1 cellular context compared by ENCODE assay signal in genomic region chr3:49553690-49554634, GRCh38.
A peak's percentile ranks its signal among the peaks of the same experiment; 100 is the strongest.
TF ChIP-seq lines count a peak whose summit lies in the region.

Gene BSN (plus strand): TSS chr3:49554477. CDS start chr3:49554603, 126 bp downstream.

TF ChIP-seq in HepG2, 621 proteins besides CTCF, POLR2A, EP300 and RAD21 (continued from another document and continues in another):
- peak; percentile 45; the same call in 1 of the 2 replicates for TF ChIP-seq ZSCAN9 (CRISPR knock-in tag; IDR thresholded peaks at IDR 0.05; ENCODE audit: borderline replicate concordance)
- TF ChIP-seq ZBTB7A (CRISPR knock-in tag; IDR thresholded peaks at IDR 0.05) = no peak
- no peak for TF ChIP-seq HOXD1 (CRISPR knock-in tag; IDR thresholded peaks at IDR 0.05)
- TF ChIP-seq TBX3 (IDR thresholded peaks at IDR 0.05; ENCODE audit: borderline replicate concordance) = no peak
- TF ChIP-seq ZNF143 (CRISPR knock-in tag; IDR thresholded peaks at IDR 0.05) = peak; percentile 78
- TF ChIP-seq KMT2B (CRISPR knock-in tag; IDR thresholded peaks at IDR 0.05) = peak; percentile 59; the same call in 1 of the 2 replicates
- TF ChIP-seq ZNF564 (CRISPR knock-in tag; IDR thresholded peaks at IDR 0.05) = 0 out of 2 replicates have a peak, but pooled peaks have one; percentile 8
- no peak for TF ChIP-seq KAT7 (CRISPR knock-in tag; IDR thresholded peaks at IDR 0.05; ENCODE audit: borderline replicate concordance)
- TF ChIP-seq ZBTB21 (CRISPR knock-in tag; IDR thresholded peaks at IDR 0.05) = no peak
- TF ChIP-seq ZNF891 (CRISPR knock-in tag; IDR thresholded peaks at IDR 0.05) = no peak; the same call in 1 of the 2 replicates
- no peak for TF ChIP-seq HHEX (CRISPR knock-in tag; IDR thresholded peaks at IDR 0.05)
- TF ChIP-seq ZNF138 (CRISPR knock-in tag; IDR thresholded peaks at IDR 0.05; ENCODE audit: low read depth) = no peak
- peak; percentile 51 for TF ChIP-seq GATAD1 (CRISPR knock-in tag; IDR thresholded peaks at IDR 0.05)
- TF ChIP-seq CHD4 (IDR thresholded peaks at IDR 0.05; ENCODE audit: borderline replicate concordance, low read length) = no peak
- 0 out of 2 replicates have a peak, but pooled peaks have one; percentile 21 for TF ChIP-seq SPEN (CRISPR knock-in tag; IDR thresholded peaks at IDR 0.05; ENCODE audit: low read depth)
- no peak for TF ChIP-seq PCBP1 (IDR thresholded peaks at IDR 0.05; ENCODE audit: borderline replicate concordance, low read depth, low read length)
- TF ChIP-seq ZHX2 (IDR thresholded peaks at IDR 0.05; ENCODE audit: low read depth) = no peak
- TF ChIP-seq ZHX2 (CRISPR knock-in tag; IDR thresholded peaks at IDR 0.05; ENCODE audit: borderline replicate concordance) = no peak
- no peak for TF ChIP-seq THAP7 (CRISPR knock-in tag; IDR thresholded peaks at IDR 0.05)
- TF ChIP-seq IRF9 (CRISPR knock-in tag; IDR thresholded peaks at IDR 0.05; ENCODE audit: borderline replicate concordance) = peak; percentile 17; the same call in 1 of the 2 replicates
- no peak for TF ChIP-seq ZNF547 (CRISPR knock-in tag; IDR thresholded peaks at IDR 0.05)
- TF ChIP-seq NONO (IDR thresholded peaks at IDR 0.05) = no peak
- no peak for TF ChIP-seq NONO (CRISPR knock-in tag; conservative IDR thresholded peaks at IDR 0.05)
- TF ChIP-seq ARHGAP35 (CRISPR knock-in tag; IDR thresholded peaks at IDR 0.05; ENCODE audit: borderline replicate concordance) = no peak
- TF ChIP-seq MAX (IDR thresholded peaks at IDR 0.05) = peak; percentile 57
- peak; percentile 69 for TF ChIP-seq UBTF (CRISPR knock-in tag; IDR thresholded peaks at IDR 0.05)
- 0 out of 2 replicates have a peak, but pooled peaks have one; percentile 3 for TF ChIP-seq FLYWCH1 (CRISPR knock-in tag; IDR thresholded peaks at IDR 0.05)
- no peak for TF ChIP-seq RARG (CRISPR knock-in tag; IDR thresholded peaks at IDR 0.05; ENCODE audit: low read depth)
- TF ChIP-seq ZNF784 (CRISPR knock-in tag; IDR thresholded peaks at IDR 0.05; ENCODE audit: borderline replicate concordance) = no peak; the same call in 1 of the 2 replicates
- no peak for TF ChIP-seq ZNF337 (CRISPR knock-in tag; IDR thresholded peaks at IDR 0.05; ENCODE audit: borderline replicate concordance, low read depth)
- no peak for TF ChIP-seq ZBTB8A (CRISPR knock-in tag; IDR thresholded peaks at IDR 0.05; ENCODE audit: borderline replicate concordance, low read depth)
- TF ChIP-seq ZNF276 (CRISPR knock-in tag; IDR thresholded peaks at IDR 0.05; ENCODE audit: low read depth) = no peak
- no peak for TF ChIP-seq BHLHE40 (IDR thresholded peaks at IDR 0.05; ENCODE audit: low read length)
- no peak for TF ChIP-seq RFX3 (CRISPR knock-in tag; IDR thresholded peaks at IDR 0.05)
- TF ChIP-seq NCOA2 (CRISPR knock-in tag; IDR thresholded peaks at IDR 0.05) = no peak
- TF ChIP-seq SALL2 (CRISPR knock-in tag; IDR thresholded peaks at IDR 0.05) = no peak; the same call in 1 of the 2 replicates
- 0 out of 2 replicates have a peak, but pooled peaks have one; percentile 17 for TF ChIP-seq RELA (CRISPR knock-in tag; IDR thresholded peaks at IDR 0.05)
- no peak for TF ChIP-seq ZNF747 (CRISPR knock-in tag; IDR thresholded peaks at IDR 0.05; ENCODE audit: borderline replicate concordance)
- no peak for TF ChIP-seq SP2 (CRISPR knock-in tag; IDR thresholded peaks at IDR 0.05)
- TF ChIP-seq SMYD3 (CRISPR knock-in tag; IDR thresholded peaks at IDR 0.05) = no peak
- TF ChIP-seq NFIC (IDR thresholded peaks at IDR 0.05; ENCODE audit: low read length) = no peak
- no peak for TF ChIP-seq SYNCRIP (IDR thresholded peaks at IDR 0.05; ENCODE audit: insufficient read depth, low read depth, low read length)
- TF ChIP-seq ZNF740 (CRISPR knock-in tag; IDR thresholded peaks at IDR 0.05) = no peak
- no peak for TF ChIP-seq SETDB1 (CRISPR knock-in tag; IDR thresholded peaks at IDR 0.05; ENCODE audit: borderline replicate concordance)
- peak; percentile 15; the same call in 1 of the 2 replicates for TF ChIP-seq HCFC1 (IDR thresholded peaks at IDR 0.05; ENCODE audit: low read depth, low read length)
- 0 out of 2 replicates have a peak, but pooled peaks have one; percentile 45 for TF ChIP-seq ZNF431 (CRISPR knock-in tag; IDR thresholded peaks at IDR 0.05; ENCODE audit: borderline replicate concordance, low read depth)
- no peak for TF ChIP-seq SOX6 (IDR thresholded peaks at IDR 0.05)
- 0 out of 2 replicates have a peak, but pooled peaks have one; percentile 25 for TF ChIP-seq SOX6 (CRISPR knock-in tag; IDR thresholded peaks at IDR 0.05)
- no peak for TF ChIP-seq PBX3 (CRISPR knock-in tag; IDR thresholded peaks at IDR 0.05; ENCODE audit: borderline replicate concordance)
- peak in 1 of 2 experiments; percentile 45; a peak in 1 of 4 replicates for TF ChIP-seq ATF4 (CRISPR knock-in tag; IDR thresholded peaks at IDR 0.05)
- 0 out of 2 replicates have a peak, but pooled peaks have one; percentile 68 for TF ChIP-seq ZNF737 (CRISPR knock-in tag; IDR thresholded peaks at IDR 0.05; ENCODE audit: borderline replicate concordance)
- no peak for TF ChIP-seq MED8 (CRISPR knock-in tag; IDR thresholded peaks at IDR 0.05; ENCODE audit: insufficient replicate concordance)
